Comparison of ENCODE assay signal across 8 cellular contexts in genomic region chr7:92810242-92810611, GRCh38. TPM values are rescaled to one million over a fixed set of nuclear protein-coding genes. Genes with fewer than 3 reads are reported as not detected.
DNase-seq lines count a peak whose midpoint lies in the region; ATAC-seq and TF ChIP-seq lines count a peak whose summit lies in the region.

No MANE protein-coding gene starts in this region.

- WGBS in psoas muscle, 3 donors: 71 to 81% (median 78%) methylated on average over 4 of the region's 4 CpGs

- H3K27ac Mint-ChIP-seq in effector memory CD8-positive, alpha-beta T cell: peak overlapping the region; percentile 87 to 90
- H3K27ac Mint-ChIP-seq in type B pancreatic cell: peak overlapping the region; percentile 69

- H3K4me3 ChIP-seq in psoas muscle: no peak overlapping the region

- H3K36me3 Mint-ChIP-seq in effector memory CD8-positive, alpha-beta T cell (ENCODE audit: insufficient read depth): peaks cover 6% of the 10 kb centered on the region
- peaks cover 14% of the 10 kb centered on the region for H3K36me3 Mint-ChIP-seq in type B pancreatic cell

- CTCF ChIA-PET in HEK293T (lab: Yijun Ruan, JAX): interaction anchor here (1.1 kb wide), 1 partner anchor 22 kb away, joined by 5 read pairs; no protein-coding TSS in a partner anchor

- POLR2A ChIA-PET in HEK293T (lab: Yijun Ruan, JAX): no interaction called here

- no peaks in the 10 kb centered on the region for H3K9me3 ChIP-seq in psoas muscle

- ATAC-seq in GM18517 (IDR thresholded peaks at IDR 0.05; ENCODE audit: unreplicated experiment): peak; percentile 28
- ATAC-seq in effector memory CD8-positive, alpha-beta T cell (replicated peaks): peak; percentile 44
- ATAC-seq in psoas muscle: no peak

- H3K4me3 Mint-ChIP-seq in effector memory CD8-positive, alpha-beta T cell: peak overlapping the region; percentile 67 to 69
- no peak overlapping the region for H3K4me3 Mint-ChIP-seq in type B pancreatic cell

- peaks cover 13% of the 10 kb centered on the region for H3K4me1 ChIP-seq in psoas muscle

- H3K27me3 ChIP-seq in psoas muscle (ENCODE audit: insufficient read depth in 3 of 3, low read length in 2 of 3): no peaks in the 10 kb centered on the region

- no peaks in the 10 kb centered on the region for H3K9me3 Mint-ChIP-seq in effector memory CD8-positive, alpha-beta T cell
- no peaks in the 10 kb centered on the region for H3K9me3 Mint-ChIP-seq in type B pancreatic cell

- H3K36me3 ChIP-seq in psoas muscle (ENCODE audit: insufficient read depth in 1 of 2, low read depth in 1 of 2): no peaks in the 10 kb centered on the region

- DNase-seq in HEK293T (ENCODE audit: extremely low spot score) (peak; percentile 11), MV-4-11 (lab: John Stamatoyannopoulos, UW) (peak; percentile 32), type B pancreatic cell (ENCODE audit: extremely low spot score, unreplicated experiment) (no peak), psoas muscle (no peak), NCI-H128 (lab: John Stamatoyannopoulos, UW; ENCODE audit: unreplicated experiment) (no peak)
- DNase-seq in effector memory CD8-positive, alpha-beta T cell: no peak
- DNase-seq in stimulated activated CD4-positive, alpha-beta T cell treated with anti-CD3 and anti-CD28 coated beads, Interleukin-4, amount 100 ng/mL, for 24 hours: no peak

- intact Hi-C loops in psoas muscle (cut with DNase I): no loop called here

- H3K4me1 Mint-ChIP-seq in effector memory CD8-positive, alpha-beta T cell (ENCODE audit: low read depth in 2 of 2): peaks cover 25 to 31% of the 10 kb centered on the region in 2 donors
- peaks cover 16% of the 10 kb centered on the region for H3K4me1 Mint-ChIP-seq in type B pancreatic cell (ENCODE audit: unreplicated experiment)

- H3K27me3 Mint-ChIP-seq in effector memory CD8-positive, alpha-beta T cell: no peaks in the 10 kb centered on the region
- H3K27me3 Mint-ChIP-seq in type B pancreatic cell: no peaks in the 10 kb centered on the region

- no peak overlapping the region for H3K27ac ChIP-seq in psoas muscle

- TF ChIP-seq CTCF in type B pancreatic cell (conservative IDR thresholded peaks at IDR 0.05): no peak
- no peak for TF ChIP-seq CTCF in psoas muscle (IDR thresholded peaks at IDR 0.05)

TF ChIP-seq in HEK293T, 16 proteins besides CTCF, POLR2A, EP300 and RAD21:
- TF ChIP-seq L3MBTL2 (conservative IDR thresholded peaks at IDR 0.05): no peak

RNA-seq across cellular contexts. Expression of gene CDK6, which starts 26.1 kb away (rescaled TPM):
- total RNA-seq in type B pancreatic cell (ENCODE audit: low replicate concordance): 51.9 and 68.5 TPM in 2 replicates
- 1 to 10 TPM; 3.2 to 8.0 (median 4.6) TPM for total RNA-seq in psoas muscle
- under 1 TPM; 0.39 to 0.92 (median 0.60) TPM for polyA plus RNA-seq in psoas muscle

Comparison
In these comparisons a context has a peak if more than half of its experiments do, and no peak if none do; other contexts are left out.
1. ATAC-seq: peak in GM18517 (single experiment) and effector memory CD8-positive, alpha-beta T cell (single experiment); none in psoas muscle (0 of 4).
2. DNase-seq: peak in HEK293T (single experiment) and MV-4-11 (single experiment); none in effector memory CD8-positive, alpha-beta T cell (0 of 3), type B pancreatic cell (single experiment), stimulated activated CD4-positive, alpha-beta T cell treated with anti-CD3 and anti-CD28 coated beads, Interleukin-4, amount 100 ng/mL, for 24 hours (single experiment), psoas muscle (0 of 2) and NCI-H128 (single experiment).